Comparison of ENCODE assay signal across 1 cellular context in the genomic region with DNA sequence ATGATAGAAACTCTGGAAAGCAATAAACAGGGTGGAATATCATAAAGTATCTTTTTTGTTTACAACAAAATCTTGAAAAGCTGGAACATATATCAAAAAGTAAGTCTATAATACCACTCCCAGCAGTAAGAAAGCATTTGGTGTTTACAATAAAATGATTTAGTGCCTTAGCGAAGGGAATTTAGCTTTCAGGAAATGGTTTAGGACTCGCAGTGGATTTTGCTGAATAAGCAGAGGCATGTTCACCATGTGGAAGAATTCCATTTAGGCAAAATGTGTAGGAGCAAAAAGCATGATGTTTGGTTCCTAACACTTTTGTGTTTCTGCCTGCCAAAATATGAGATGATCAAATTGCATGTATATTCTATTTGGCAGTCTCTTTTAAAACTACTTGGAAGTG.
TF ChIP-seq lines count a peak whose summit lies in the region.

No MANE protein-coding gene starts in this region.

TF ChIP-seq in IMR-90, 13 proteins besides CTCF, POLR2A, EP300 and RAD21:
- peak; percentile 57 for TF ChIP-seq MAFK (IDR thresholded peaks at IDR 0.05; ENCODE audit: low read depth, low read length)
- TF ChIP-seq RCOR1 (IDR thresholded peaks at IDR 0.05; ENCODE audit: insufficient replicate concordance, low read length): no peak
